1 cellular context compared by ENCODE assay signal in genomic region chr1:227330279-227330678, GRCh38.
TF ChIP-seq lines count a peak whose summit lies in the region.

No MANE protein-coding gene starts in this region.

TF ChIP-seq in IMR-90, 13 proteins besides CTCF, POLR2A, EP300 and RAD21:
- TF ChIP-seq ELK1 (IDR thresholded peaks at IDR 0.05; ENCODE audit: borderline replicate concordance, low read depth, low read length) (no peak), MXI1 (IDR thresholded peaks at IDR 0.05; ENCODE audit: borderline replicate concordance, low read depth, low read length) (no peak), MAFK (IDR thresholded peaks at IDR 0.05; ENCODE audit: low read depth, low read length) (no peak), MAZ (IDR thresholded peaks at IDR 0.05; ENCODE audit: borderline replicate concordance, low read depth, low read length) (no peak), SMC3 (IDR thresholded peaks at IDR 0.05; ENCODE audit: low read depth, low read length) (no peak), CEBPB (IDR thresholded peaks at IDR 0.05; ENCODE audit: low read depth, low read length) (no peak)
